ENCODE assay signal across 8 cellular contexts in genomic region chr10:103481974-103482531, GRCh38. TPM values are rescaled to one million over a fixed set of nuclear protein-coding genes. Genes with fewer than 3 reads are reported as not detected.
DNase-seq lines count a peak whose midpoint lies in the region; ATAC-seq, FAIRE-seq and TF ChIP-seq lines count a peak whose summit lies in the region.

No MANE protein-coding gene starts in this region.

- H3K36me3 ChIP-seq in SK-N-MC (ENCODE audit: insufficient read depth, low read length) = no peaks in the 10 kb centered on the region

- no peaks in the 10 kb centered on the region for H3K9me3 Mint-ChIP-seq in CD4-positive, alpha-beta T cell
- H3K9me3 Mint-ChIP-seq in natural killer cell = no peaks in the 10 kb centered on the region

- peak; percentile 90 for TF ChIP-seq CTCF in CD4-positive, alpha-beta T cell (IDR thresholded peaks at IDR 0.05)
- peak; percentile 65 for TF ChIP-seq CTCF in epithelial cell of esophagus (IDR thresholded peaks at IDR 0.05; ENCODE audit: insufficient read depth, low read depth, low read length, missing control alignments)
- peak; percentile 75 for TF ChIP-seq CTCF in natural killer cell (IDR thresholded peaks at IDR 0.05)

- no peaks in the 10 kb centered on the region for H3K36me3 Mint-ChIP-seq in CD4-positive, alpha-beta T cell (ENCODE audit: low read depth)
- no peaks in the 10 kb centered on the region for H3K36me3 Mint-ChIP-seq in natural killer cell

- H3K4me1 Mint-ChIP-seq in CD4-positive, alpha-beta T cell (ENCODE audit: low read depth) = peaks cover 5% of the 10 kb centered on the region
- H3K4me1 Mint-ChIP-seq in natural killer cell = peaks cover 7% of the 10 kb centered on the region in 2 donors

- intact Hi-C loops in CD4-positive, alpha-beta T cell (cut with DNase I, micrococcal nuclease) = loop anchor here (1.0 to 5.0 kb wide), 3 partner anchors 35 to 647 kb away; no protein-coding TSS in a partner anchor
- intact Hi-C loops in natural killer cell (cut with micrococcal nuclease) = loop anchor here (10.0 kb wide), 1 partner anchor 647 kb away; the partner anchor contains the start of gene CYP17A1

- no peak overlapping the region for H3K9ac ChIP-seq in SK-N-MC (ENCODE audit: insufficient read length)

- peak; percentile 78 for ATAC-seq in CD4-positive, alpha-beta T cell (ENCODE audit: poor library complexity)
- peak; percentile 74 to 84 (median 81) for ATAC-seq in natural killer cell

- CTCF ChIA-PET in CD4-positive, alpha-beta T cell (lab: Charles Lee) = interaction anchor here (0.6 kb wide), 1 partner anchor 23 kb away, joined by 5 read pairs; no protein-coding TSS in a partner anchor

- H3K27ac ChIP-seq in CD4-positive, alpha-beta T cell (ENCODE audit: low read depth, low read length) = no peak overlapping the region
- H3K27ac ChIP-seq in SK-N-MC = no peak overlapping the region

- no peaks in the 10 kb centered on the region for H3K27me3 Mint-ChIP-seq in CD4-positive, alpha-beta T cell
- H3K27me3 Mint-ChIP-seq in natural killer cell (ENCODE audit: low read depth in 2 of 2) = no peaks in the 10 kb centered on the region

- no peaks in the 10 kb centered on the region for H3K9me3 ChIP-seq in CD4-positive, alpha-beta T cell (ENCODE audit: control insufficient read depth, low read length)
- no peaks in the 10 kb centered on the region for H3K9me3 ChIP-seq in SK-N-MC (ENCODE audit: low read depth, low read length)

- H3K4me3 ChIP-seq in SK-N-MC (no peak overlapping the region), epithelial cell of esophagus (ENCODE audit: low read length) (no peak overlapping the region)

- H3K27me3 ChIP-seq in CD4-positive, alpha-beta T cell (ENCODE audit: control insufficient read depth, insufficient read depth, low read length) = no peaks in the 10 kb centered on the region

- peak; percentile 94 for FAIRE-seq in GM18507 (lab: Jason Lieb, UNC)

- H3K27ac Mint-ChIP-seq in CD4-positive, alpha-beta T cell = no peak overlapping the region
- H3K27ac Mint-ChIP-seq in natural killer cell = no peak overlapping the region

- H3K4me3 Mint-ChIP-seq in CD4-positive, alpha-beta T cell = no peak overlapping the region
- H3K4me3 Mint-ChIP-seq in natural killer cell = no peak overlapping the region

- DNase-seq in CD4-positive, alpha-beta T cell = peak in 1 of 10 experiments; percentile 15
- DNase-seq in GM18507 (ENCODE audit: extremely low spot score, insufficient read length, low read depth) (no peak), LHCN-M2 (ENCODE audit: low read depth) (peak; percentile 67), SK-N-MC (ENCODE audit: low read depth, low spot score) (peak; percentile 20), epithelial cell of esophagus (ENCODE audit: low read depth) (peak; percentile 77), natural killer cell (no peak), T1000 (lab: John Stamatoyannopoulos, UW) (no peak)
- no peak for DNase-seq in activated CD4-positive, alpha-beta T cell treated with anti-CD3 and anti-CD28 coated beads, Interleukin-2, amount 50 U/mL, for 1 hour

- POLR2A ChIA-PET in CD4-positive, alpha-beta T cell (lab: Charles Lee) = no interaction called here

RNA-seq across cellular contexts. Expression of gene CALHM3, which starts 3.0 kb away (rescaled TPM):
- total RNA-seq in CD4-positive, alpha-beta T cell = not detected
- not detected in 2 replicates for total RNA-seq in LHCN-M2 (2014; rRNA removed)
- not detected for polyA plus RNA-seq in LHCN-M2 (2012)
- total RNA-seq in natural killer cell = not detected

RNA-seq across cellular contexts. Expression of gene NEURL1, which starts 11.5 kb away (rescaled TPM):
- 1 to 10 TPM in 1 of 2 experiments, under 1 TPM in 1; 0.85 to 1.1 TPM for total RNA-seq in CD4-positive, alpha-beta T cell
- total RNA-seq in LHCN-M2 (2014; rRNA removed) (0.06 TPM in 1 of 2 replicates, not detected in the other), natural killer cell (1 to 10 TPM in 2 of 3 donors, under 1 TPM in 1; 0.95 to 8.5 (median 1.5) TPM)
- 0.23 TPM for polyA plus RNA-seq in LHCN-M2 (2012)

RNA-seq across cellular contexts. Expression of gene CALHM1, which starts 23.4 kb away (rescaled TPM):
- not detected for total RNA-seq in CD4-positive, alpha-beta T cell
- total RNA-seq in LHCN-M2 (2014; rRNA removed) (not detected in 2 replicates), natural killer cell (under 1 TPM in 2 of 3 donors, not detected in 1; 0.23 to 0.57 TPM)
- polyA plus RNA-seq in LHCN-M2 (2012) = 0.04 TPM

RNA-seq across cellular contexts. Expression of gene CALHM2, which starts 29.9 kb away (rescaled TPM):
- total RNA-seq in CD4-positive, alpha-beta T cell = 1 to 10 TPM; 3.1 to 4.0 TPM
- total RNA-seq in LHCN-M2 (2014; rRNA removed) = 28.0 and 28.1 TPM in 2 replicates
- 29.6 TPM for polyA plus RNA-seq in LHCN-M2 (2012)
- 10 to 100 TPM; 26.6 to 55.2 (median 37.2) TPM for total RNA-seq in natural killer cell

Comparison
In these comparisons a context has a peak if more than half of its experiments do, and no peak if none do; other contexts are left out.
1. DNase-seq: peak in LHCN-M2 (single experiment), SK-N-MC (single experiment) and epithelial cell of esophagus (single experiment); none in GM18507 (single experiment), natural killer cell (single experiment), T1000 (single experiment) and activated CD4-positive, alpha-beta T cell treated with anti-CD3 and anti-CD28 coated beads, Interleukin-2, amount 50 U/mL, for 1 hour (single experiment).
2. Peak in every context shown above with its lines, with median percentiles within 50 percentile points of each other: CTCF ChIP-seq.